16 cellular contexts compared by ENCODE assay signal in the genomic region with DNA sequence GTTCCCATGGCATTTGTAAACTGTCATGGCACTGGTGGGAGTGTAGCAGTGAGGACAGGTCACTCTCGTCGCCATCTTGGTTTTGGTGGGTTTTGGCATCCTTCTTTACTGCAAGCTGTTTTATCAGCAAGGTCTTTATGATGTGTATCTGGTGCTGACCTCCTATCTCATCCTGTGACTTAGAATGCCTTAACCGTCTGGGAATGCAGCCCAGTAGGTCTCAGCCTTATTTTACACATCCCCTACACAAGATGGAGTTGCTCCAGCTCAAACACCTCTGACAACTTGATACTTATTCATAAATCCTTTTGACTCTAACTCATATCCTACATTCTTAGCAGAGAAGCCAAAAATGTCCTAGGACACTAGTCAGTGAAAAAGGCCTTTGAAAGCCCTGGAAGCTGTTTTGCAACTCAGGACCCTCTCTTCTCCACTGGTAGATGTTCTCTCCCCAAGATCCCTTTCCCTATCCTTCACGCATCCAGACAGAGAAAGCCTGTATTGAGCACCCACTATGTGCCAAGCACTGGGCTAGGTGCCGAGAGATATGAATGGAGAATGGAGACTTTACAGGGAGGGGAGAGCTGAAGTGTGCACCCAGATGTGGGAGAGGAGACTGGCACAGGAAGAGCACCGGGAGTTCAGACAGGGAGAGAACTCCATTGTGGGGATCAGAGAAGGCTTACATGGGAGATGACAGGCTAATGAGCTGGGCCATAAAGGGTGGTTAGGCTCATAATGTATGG. TPM values are rescaled to one million over a fixed set of nuclear protein-coding genes. Genes with fewer than 3 reads are reported as not detected.
A peak's percentile ranks its signal among the peaks of the same experiment; 100 is the strongest.
DNase-seq lines count a peak whose midpoint lies in the region; ATAC-seq and TF ChIP-seq lines count a peak whose summit lies in the region.
"Had no signal": no experiment of that assay in that cellular context is flagged by ENCODE, and none has a peak within 500 bp of the region (broad histone marks: within the 10 kb centered on the region; RNA-seq: fewer than 3 reads in every experiment).

No MANE protein-coding gene starts in this region.

- peaks cover 3% of the 10 kb centered on the region for H3K27me3 Mint-ChIP-seq in progenitor cell of endocrine pancreas
- H3K27me3 Mint-ChIP-seq: activated naive CD8-positive, alpha-beta T cell; dendritic cell treated with granulocyte-macrophage colony-stimulating factor and Interleukin-4, amounts not matched to agents 40 ng/mL and 50 ng/mL, for 4 days had no signal

- no peak for TF ChIP-seq POLR2A in uterus (IDR thresholded peaks at IDR 0.05)

- no peak for ATAC-seq in heart right ventricle
- ATAC-seq in left ventricle myocardium superior, result no peak
- ATAC-seq in HG03460 (IDR thresholded peaks at IDR 0.05; ENCODE audit: unreplicated experiment), result no peak
- ATAC-seq in HG02571 (IDR thresholded peaks at IDR 0.05; ENCODE audit: unreplicated experiment), result no peak

- H3K4me3 ChIP-seq in heart right ventricle, result no peak overlapping the region
- H3K4me3 ChIP-seq in uterus, result no peak overlapping the region
- H3K4me3 ChIP-seq: BLaER1 treated with 17β-estradiol and CSF1 and Interleukin-3, amounts not matched to agents 10 nM and 100 nM; MG63 had no signal

- H3K36me3 ChIP-seq in heart right ventricle (no peaks in the 10 kb centered on the region), uterus (no peaks in the 10 kb centered on the region)
- H3K36me3 ChIP-seq: BLaER1 treated with 17β-estradiol and CSF1 and Interleukin-3, amounts not matched to agents 10 nM and 100 nM; MG63 had no signal

- H3K9me3 ChIP-seq in heart right ventricle, result no peaks in the 10 kb centered on the region
- no peaks in the 10 kb centered on the region for H3K9me3 ChIP-seq in uterus
- H3K9me3 ChIP-seq: BLaER1 treated with 17β-estradiol and CSF1 and Interleukin-3, amounts not matched to agents 10 nM and 100 nM; MG63 had no signal

- H3K4me1 ChIP-seq in heart right ventricle (peaks cover 7 to 30% (median 24%) of the 10 kb centered on the region in 9 donors), uterus (peaks cover 0 to 4% of the 10 kb centered on the region in 2 donors)

- 89% methylated on average over 6 of the region's 6 CpGs for WGBS in heart right ventricle, 2 donors

- no peaks in the 10 kb centered on the region for H3K27me3 ChIP-seq in heart right ventricle
- H3K27me3 ChIP-seq in uterus, result no peaks in the 10 kb centered on the region
- H3K27me3 ChIP-seq: BLaER1 treated with 17β-estradiol and CSF1 and Interleukin-3, amounts not matched to agents 10 nM and 100 nM; MG63 had no signal

- H3K36me3 Mint-ChIP-seq in progenitor cell of endocrine pancreas (ENCODE audit: insufficient read depth), result no peaks in the 10 kb centered on the region
- H3K36me3 Mint-ChIP-seq: activated naive CD8-positive, alpha-beta T cell; brain had no signal

- H3K27ac ChIP-seq in heart right ventricle, result peak overlapping the region in 9 of 10 donors; percentile 13 to 88 (median 78)
- peak overlapping the region; percentile 67 to 97 for H3K27ac ChIP-seq in uterus
- H3K27ac ChIP-seq: BLaER1 treated with 17β-estradiol and CSF1 and Interleukin-3, amounts not matched to agents 10 nM and 100 nM; epithelial cell of prostate had no signal

- peaks cover 48% of the 10 kb centered on the region for H3K4me1 Mint-ChIP-seq in progenitor cell of endocrine pancreas (ENCODE audit: low read depth)

- DNase-seq in heart right ventricle (no peak), left ventricle myocardium superior (no peak), islet precursor cell (peak; percentile 67), progenitor cell of endocrine pancreas (ENCODE audit: low spot score, unreplicated experiment) (no peak), uterus (peak in 1 of 2 donors; percentile 23), occipital lobe (lab: John Stamatoyannopoulos, UW) (no peak)

- no peak overlapping the region for H3K4me3 Mint-ChIP-seq in progenitor cell of endocrine pancreas (ENCODE audit: low read depth)
- H3K4me3 Mint-ChIP-seq: activated naive CD8-positive, alpha-beta T cell; activated T-helper 1 cell treated with anti-CD3 and anti-CD28 coated beads, Interleukin-12 subunit alpha, Interleukin-12 subunit beta, Interleukin-2, Interleukin-4 antibody, amounts not matched to agents 30 ng/mL and 10 ng/mL and 1 ng/mL, durations not matched to agents 14 hours and 24 hours and 36 hours; brain; dendritic cell treated with granulocyte-macrophage colony-stimulating factor and Interleukin-4, amounts not matched to agents 40 ng/mL and 50 ng/mL, for 4 days; H9 had no signal

- TF ChIP-seq CTCF in heart right ventricle (IDR thresholded peaks at IDR 0.05), result no peak
- TF ChIP-seq CTCF in progenitor cell of endocrine pancreas (IDR thresholded peaks at IDR 0.05; ENCODE audit: unreplicated experiment), result no peak
- no peak for TF ChIP-seq CTCF in uterus (IDR thresholded peaks at IDR 0.05)

- H3K27ac Mint-ChIP-seq in progenitor cell of endocrine pancreas, result peak overlapping the region; percentile 92
- H3K27ac Mint-ChIP-seq: activated naive CD8-positive, alpha-beta T cell; activated T-helper 1 cell treated with anti-CD3 and anti-CD28 coated beads, Interleukin-12 subunit alpha, Interleukin-12 subunit beta, Interleukin-2, Interleukin-4 antibody, amounts not matched to agents 30 ng/mL and 10 ng/mL and 1 ng/mL, durations not matched to agents 14 hours and 24 hours and 36 hours; dendritic cell treated with granulocyte-macrophage colony-stimulating factor and Interleukin-4, amounts not matched to agents 40 ng/mL and 50 ng/mL, for 4 days had no signal

- H3K9me3 Mint-ChIP-seq in progenitor cell of endocrine pancreas (ENCODE audit: low read depth), result no peaks in the 10 kb centered on the region
- H3K9me3 Mint-ChIP-seq: activated T-helper 1 cell treated with anti-CD3 and anti-CD28 coated beads, Interleukin-12 subunit alpha, Interleukin-12 subunit beta, Interleukin-2, Interleukin-4 antibody, amounts not matched to agents 30 ng/mL and 10 ng/mL and 1 ng/mL, durations not matched to agents 14 hours and 24 hours and 36 hours; brain; dendritic cell treated with granulocyte-macrophage colony-stimulating factor and Interleukin-4, amounts not matched to agents 40 ng/mL and 50 ng/mL, for 4 days; H9 had no signal

- intact Hi-C loops in heart right ventricle (cut with DNase I), result loop anchor here (1.0 to 5.0 kb wide), 8 partner anchors 31 to 67 kb away; no protein-coding TSS in a partner anchor
- intact Hi-C loops in left ventricle myocardium superior (cut with micrococcal nuclease), result loop anchor here (2.0 to 10.0 kb wide), 2 partner anchors 31 to 69 kb away; no protein-coding TSS in a partner anchor
- intact Hi-C loops in uterus (cut with DNase I; ENCODE audit: low total_unique reads), result loop anchor here (2.0 to 5.0 kb wide), 2 partner anchors 31 to 66 kb away; no protein-coding TSS in a partner anchor

RNA-seq across cellular contexts. Expression of a gene that starts 6.7 kb away (rescaled TPM):
- total RNA-seq in heart right ventricle (100 to 1,000 TPM in 1 of 10 donors, 10 to 100 TPM in 9; 48.1 to 103 (median 58.9) TPM), left ventricle myocardium superior (41.4 TPM), progenitor cell of endocrine pancreas (19.4 and 23.2 TPM in 2 replicates), uterus (1,000 to 10,000 TPM in 3 of 4 donors, 100 to 1,000 TPM in 1; 913 to 2,516 (median 1,349) TPM), occipital lobe (16.8 TPM)
- 100 to 1,000 TPM in 1 of 2 donors, 10 to 100 TPM in 1; 74.5 to 104 TPM for polyA plus RNA-seq in heart right ventricle

RNA-seq across cellular contexts. Expression of a gene that starts 25.3 kb away (rescaled TPM):
- total RNA-seq in heart right ventricle, result 100 to 1,000 TPM in 3 of 10 donors, 10 to 100 TPM in 7; 29.5 to 111 (median 89.0) TPM
- 10 to 100 TPM; 13.7 to 61.5 TPM for polyA plus RNA-seq in heart right ventricle
- total RNA-seq in left ventricle myocardium superior, result 63.3 TPM
- total RNA-seq in progenitor cell of endocrine pancreas, result 53.4 and 55.2 TPM in 2 replicates
- 10 to 100 TPM; 25.1 to 86.1 (median 58.5) TPM for total RNA-seq in uterus
- 38.8 TPM for total RNA-seq in occipital lobe

RNA-seq across cellular contexts. Expression of a gene that starts 44.7 kb away (rescaled TPM):
- total RNA-seq in heart right ventricle, result 10 to 100 TPM; 14.4 to 40.0 (median 23.6) TPM
- polyA plus RNA-seq in heart right ventricle, result 10 to 100 TPM; 20.8 to 35.6 TPM
- total RNA-seq in left ventricle myocardium superior, result 20.4 TPM
- total RNA-seq in progenitor cell of endocrine pancreas, result 21.2 and 31.3 TPM in 2 replicates
- total RNA-seq in uterus, result 10 to 100 TPM; 14.4 to 80.2 (median 43.7) TPM
- 9.8 TPM for total RNA-seq in occipital lobe

Comparison
In these comparisons a context has a peak if more than half of its experiments do, and no peak if none do; other contexts are left out.
1. RNA of a gene that starts 6.7 kb away (total RNA-seq): 913 to 2,516 TPM in uterus; 48.1 to 103 TPM in heart right ventricle, 41.4 TPM in left ventricle myocardium superior (single experiment), 19.4 to 23.2 TPM in progenitor cell of endocrine pancreas and 16.8 TPM in occipital lobe (single experiment); every median in the first group is over 4 times any median in the second.